In the genomic region with DNA sequence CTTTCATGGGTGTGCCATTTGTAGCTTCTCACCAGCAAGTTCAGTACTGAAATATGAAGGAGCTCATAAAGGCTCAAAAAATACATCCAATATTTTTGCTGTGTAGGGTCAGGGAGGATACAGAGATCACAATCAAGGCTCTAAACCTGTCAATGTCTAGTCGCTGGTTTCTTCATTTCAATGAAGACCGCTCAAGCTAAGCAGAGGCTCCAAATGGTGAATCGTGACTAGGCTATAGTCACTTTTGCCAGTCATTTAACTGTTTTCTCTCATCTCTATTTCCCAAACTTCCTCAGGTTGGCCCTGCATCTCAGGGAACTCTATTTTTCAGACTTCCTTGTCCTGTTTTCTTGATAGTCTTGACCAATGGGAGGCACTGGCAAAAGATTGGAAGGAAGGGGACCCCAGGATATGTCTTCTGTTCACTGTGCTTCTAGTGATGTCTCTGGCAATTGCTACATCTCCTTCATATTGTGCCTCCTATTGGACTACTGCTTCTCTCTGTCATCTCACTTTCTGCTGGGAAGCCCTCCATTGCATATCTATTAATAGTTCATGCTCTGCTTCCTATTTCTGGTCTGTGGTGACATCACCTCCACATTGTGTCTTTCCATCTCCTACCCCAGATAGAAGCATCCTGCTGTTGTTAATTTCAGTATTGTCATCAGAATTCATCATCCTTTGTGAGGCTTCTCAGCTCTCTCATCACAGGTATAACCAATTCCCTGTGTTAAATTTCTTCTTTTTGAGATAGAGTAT, we compare ENCODE assay signal across 22 cellular contexts.
"Had no signal": no experiment of that assay in that cellular context is flagged by ENCODE, and none has a peak within 500 bp of the region (broad histone marks: within the 10 kb centered on the region; RNA-seq: fewer than 3 reads in every experiment).

No MANE protein-coding gene starts in this region.

- H3K36me3 ChIP-seq: colonic mucosa, gastrocnemius medialis, neural progenitor cell, sigmoid colon, spleen, tibial artery had no signal

- H3K4me3 ChIP-seq: colonic mucosa, gastrocnemius medialis, lung, mucosa of descending colon, neural progenitor cell, sigmoid colon, skin epidermis, spleen, testis, tibial artery had no signal

- H3K79me2 ChIP-seq: parathyroid adenoma had no signal

- H3K27ac ChIP-seq: colonic mucosa, epithelial cell of prostate, gastrocnemius medialis, neural progenitor cell, parathyroid adenoma, sigmoid colon, skin epidermis, spleen, testis, tibial artery had no signal

- H2AFZ ChIP-seq: neural progenitor cell, parathyroid adenoma had no signal

- ATAC-seq: esophagus mucosa; gastrocnemius medialis; mucosa of descending colon; naive thymus-derived CD4-positive, alpha-beta T cell; stimulated activated memory B cell treated with anti-CD40 and anti-IgM and Interleukin-4, amounts not matched to agents 10 μg/mL and 1 μg/mL and 100 μg/mL, for 72 hours; stimulated activated naive CD8-positive, alpha-beta T cell treated with anti-CD3 and anti-CD28 coated beads, Interleukin-15, Interleukin-2, amounts not matched to agents 100 U/mL and 50 U/mL, for 24 hours had no signal

- H3K9me3 ChIP-seq: colonic mucosa, gastrocnemius medialis, mucosa of descending colon, sigmoid colon, spleen, testis, tibial artery had no signal

- H3K4me1 ChIP-seq: colonic mucosa, gastrocnemius medialis, neural progenitor cell, sigmoid colon, testis had no signal

- H3K9ac ChIP-seq: neural progenitor cell, parathyroid adenoma had no signal

- DNase-seq: colonic mucosa; effector CD8-positive, alpha-beta T cell; endodermal cell; foreskin fibroblast; gastrocnemius medialis; head of caudate nucleus; mucosa of descending colon; naive thymus-derived CD4-positive, alpha-beta T cell; sigmoid colon; spleen; stimulated activated CD4-positive, alpha-beta T cell treated with anti-CD3 and anti-CD28 coated beads, Interleukin-4, amount 100 ng/mL, for 4 hours; stimulated activated naive CD8-positive, alpha-beta T cell treated with anti-CD3 and anti-CD28 coated beads, Interleukin-15, Interleukin-2, amounts not matched to agents 100 U/mL and 50 U/mL, for 24 hours; substantia nigra; testis; tibial artery had no signal

- H3K27me3 ChIP-seq: colonic mucosa, neural progenitor cell, sigmoid colon, spleen, testis, tibial artery had no signal

- H3K4me2 ChIP-seq: neural progenitor cell had no signal
